27 cellular contexts compared by ENCODE assay signal in the genomic region with DNA sequence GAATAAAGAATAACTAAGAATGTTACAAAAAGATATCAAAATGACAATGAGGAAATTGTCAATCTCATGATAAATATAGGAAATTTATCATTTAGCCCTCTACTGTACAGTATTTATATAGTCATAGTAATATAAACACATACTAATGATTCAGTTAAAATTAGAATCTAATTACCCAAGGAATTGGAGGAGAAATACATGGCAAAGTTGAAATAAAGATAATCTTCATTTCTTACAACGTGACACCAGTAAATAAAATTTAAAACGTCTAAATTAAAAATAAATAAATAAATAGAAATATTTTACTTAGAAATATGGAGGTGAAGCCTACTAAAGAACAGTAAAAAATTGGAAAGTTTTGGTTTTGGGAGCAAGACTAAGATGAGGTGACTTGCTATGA.
"Had no signal": no experiment of that assay in that cellular context is flagged by ENCODE, and none has a peak within 500 bp of the region (broad histone marks: within the 10 kb centered on the region; RNA-seq: fewer than 3 reads in every experiment).

No MANE protein-coding gene starts in this region.

- H3K4me3 Mint-ChIP-seq: dendritic cell treated with granulocyte-macrophage colony-stimulating factor and Interleukin-4, amounts not matched to agents 40 ng/mL and 50 ng/mL, for 4 days; effector memory CD8-positive, alpha-beta T cell; endodermal cell had no signal

- H3K27me3 ChIP-seq: colonic mucosa, esophagus muscularis mucosa, esophagus squamous epithelium, foreskin keratinocyte, gastrocnemius medialis, gastroesophageal sphincter, heart left ventricle, heart right ventricle had no signal

- ATAC-seq: effector memory CD8-positive, alpha-beta T cell; esophagus mucosa; foreskin keratinocyte; gastrocnemius medialis; gastroesophageal sphincter; heart left ventricle; heart right ventricle had no signal

- H3K4me1 Mint-ChIP-seq: endodermal cell had no signal

- H3K4me1 ChIP-seq: colonic mucosa, esophagus muscularis mucosa, esophagus squamous epithelium, foreskin keratinocyte, gastrocnemius medialis, gastroesophageal sphincter, heart left ventricle, heart right ventricle had no signal

- DNase-seq: colonic mucosa; cortex of kidney; dermis blood vessel endothelial cell; dorsolateral prefrontal cortex; effector CD4-positive, alpha-beta T cell; effector CD8-positive, alpha-beta T cell; effector memory CD4-positive, alpha-beta T cell; effector memory CD8-positive, alpha-beta T cell; endodermal cell; erythroblast; esophagus squamous epithelium; foreskin fibroblast; foreskin keratinocyte; foreskin melanocyte; gastrocnemius medialis; glutamatergic neuron; head of caudate nucleus; heart left ventricle; heart right ventricle had no signal

- H3K4me3 ChIP-seq: colonic mucosa, dorsolateral prefrontal cortex, esophagus muscularis mucosa, esophagus squamous epithelium, gastrocnemius medialis, gastroesophageal sphincter, heart left ventricle, heart right ventricle had no signal

- H3K27me3 Mint-ChIP-seq: dendritic cell treated with granulocyte-macrophage colony-stimulating factor and Interleukin-4, amounts not matched to agents 40 ng/mL and 50 ng/mL, for 4 days; effector memory CD8-positive, alpha-beta T cell had no signal

- FAIRE-seq: endometrium, endothelial cell of umbilical vein, frontal cortex had no signal

- H3K27ac ChIP-seq: colonic mucosa, dorsolateral prefrontal cortex, epithelial cell of prostate, esophagus muscularis mucosa, esophagus squamous epithelium, foreskin keratinocyte, gastrocnemius medialis, gastroesophageal sphincter, heart left ventricle, heart right ventricle had no signal

- H3K27ac Mint-ChIP-seq: dendritic cell treated with granulocyte-macrophage colony-stimulating factor and Interleukin-4, amounts not matched to agents 40 ng/mL and 50 ng/mL, for 4 days; effector memory CD8-positive, alpha-beta T cell; endodermal cell had no signal

- H3K36me3 ChIP-seq: colonic mucosa, esophagus muscularis mucosa, esophagus squamous epithelium, gastrocnemius medialis, gastroesophageal sphincter, heart left ventricle, heart right ventricle had no signal
